In the genomic region with DNA sequence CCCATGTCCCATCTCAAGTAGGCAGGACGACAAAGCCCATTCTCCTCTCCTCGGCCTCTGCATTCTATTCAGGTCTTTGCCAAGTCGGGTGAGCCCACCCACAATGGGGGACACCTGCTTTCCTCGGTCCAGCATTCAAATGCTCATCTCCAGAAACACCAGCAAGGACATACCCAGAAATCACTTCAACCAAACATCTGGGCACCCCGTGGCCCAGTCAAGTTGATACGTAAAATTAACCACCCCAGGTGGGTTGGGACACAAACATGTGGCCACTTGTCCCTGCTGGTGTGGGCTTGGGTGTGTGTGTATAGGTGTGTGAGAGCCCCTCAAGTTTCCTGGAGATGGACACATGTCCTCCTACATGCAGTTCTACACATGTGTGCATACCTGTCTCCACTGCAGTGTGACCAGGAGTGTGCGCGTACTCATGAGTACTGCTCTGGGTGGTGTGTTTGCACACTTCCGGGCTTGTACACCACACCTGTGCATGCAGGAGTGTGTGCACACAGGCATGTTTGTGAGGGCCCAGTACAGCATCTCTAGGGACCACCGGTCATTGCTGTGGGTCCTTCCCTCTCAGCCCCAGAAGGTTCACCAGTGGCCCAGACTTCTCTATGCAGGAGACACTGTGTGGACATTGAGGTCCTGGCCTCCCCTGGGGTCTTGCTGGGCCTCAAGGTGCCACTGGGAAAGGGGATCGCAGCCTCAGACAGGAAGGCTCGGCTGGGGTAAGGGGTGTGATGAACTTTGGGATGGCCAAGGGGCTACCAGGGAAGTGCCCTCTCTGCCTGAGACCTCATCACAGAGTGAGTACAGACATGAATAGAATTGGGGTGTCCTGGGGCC, we compare ENCODE assay signal across 20 cellular contexts. TPM values are rescaled to one million over a fixed set of nuclear protein-coding genes. Genes with fewer than 3 reads are reported as not detected.
DNase-seq lines count a peak whose midpoint lies in the region; ATAC-seq, FAIRE-seq and TF ChIP-seq lines count a peak whose summit lies in the region.
"Had no signal": no experiment of that assay in that cellular context is flagged by ENCODE, and none has a peak within 500 bp of the region (broad histone marks: within the 10 kb centered on the region; RNA-seq: fewer than 3 reads in every experiment).

No MANE protein-coding gene starts in this region.

- ATAC-seq in HepG2 = no peak
- no peak for ATAC-seq in psoas muscle
- ATAC-seq: GM23338, HCT116, PC-3 had no signal

- H3K9me3 ChIP-seq in BLaER1 treated with 17β-estradiol and CSF1 and Interleukin-3, amounts not matched to agents 10 nM and 100 nM (replicated peaks in 1 of 11) = no peaks in the 10 kb centered on the region
- H3K9me3 ChIP-seq in H1 (ENCODE audit: insufficient read depth in 2 of 2, low read depth in 1 of 2, low read length in 1 of 2) (no peaks in the 10 kb centered on the region), HepG2 (ENCODE audit: low read length) (no peaks in the 10 kb centered on the region), psoas muscle (no peaks in the 10 kb centered on the region)
- H3K9me3 ChIP-seq: SJSA1 had no signal

- no peak for TF ChIP-seq EP300 in H1 (IDR thresholded peaks at IDR 0.05; ENCODE audit: borderline replicate concordance in 1 of 2, low read depth in 2 of 2, low read length in 2 of 2)
- no peak for TF ChIP-seq EP300 in HepG2 (IDR thresholded peaks at IDR 0.05; ENCODE audit: low read depth in 2 of 2, low read length in 2 of 2)
- no peak for TF ChIP-seq EP300 in HepG2 (CRISPR knock-in tag; IDR thresholded peaks at IDR 0.05; ENCODE audit: borderline replicate concordance)

- 0 out of 2 replicates have a peak overlapping the region, but pooled peaks have one; percentile 39 for H2AK5ac ChIP-seq in H1 (ENCODE audit: low read depth, low read length)

- no peak overlapping the region for H2BK15ac ChIP-seq in H1 (ENCODE audit: low read length)

- H3K27me3 Mint-ChIP-seq in activated naive CD8-positive, alpha-beta T cell treated with anti-CD3 and anti-CD28 coated beads for 36 hours = peaks cover 2% of the 10 kb centered on the region

- peaks cover 38 to 98% (median 93%) of the 10 kb centered on the region in 10 experiments for H3K4me1 ChIP-seq in BLaER1 treated with 17β-estradiol and CSF1 and Interleukin-3, amounts not matched to agents 10 nM and 100 nM
- peaks cover 0 to 12% (median 4%) of the 10 kb centered on the region in 4 experiments; a peak in 3 of 7 replicates for H3K4me1 ChIP-seq in H1 (replicated peaks in 1 of 4; ENCODE audit: control insufficient read depth in 3 of 4, insufficient read depth in 4 of 4, low read length in 3 of 4)
- peaks cover 57% of the 10 kb centered on the region for H3K4me1 ChIP-seq in HepG2 (ENCODE audit: insufficient read depth, low read length)
- peaks cover 6% of the 10 kb centered on the region for H3K4me1 ChIP-seq in psoas muscle

- no peaks in the 10 kb centered on the region for H3K79me1 ChIP-seq in H1 (ENCODE audit: low read depth, low read length)

- WGBS in H1 (ENCODE audit: extremely low coverage in 1 of 2, insufficient coverage in 1 of 2, insufficient read length in 1 of 2, insufficient replicate concordance in 2 of 2, low coverage in 1 of 2, low lambda C conversion rate in 2 of 2, missing lambda C conversion rate in 1 of 2), 2 experiments = 90% methylated on average over 12 of the region's 12 CpGs; no CpG with 5 or more reads in 1 of the 2 experiments
- WGBS in HepG2 (ENCODE audit: low lambda C conversion rate) = 53% methylated on average over 8 of the region's 12 CpGs
- WGBS in psoas muscle, 3 donors = 96 to 99% (median 98%) methylated on average over 12 of the region's 12 CpGs

- no peak overlapping the region for H4K8ac ChIP-seq in H1 (ENCODE audit: extremely low read depth, insufficient read depth, low read length)

- H3K27ac ChIP-seq in BLaER1 treated with 17β-estradiol and CSF1 and Interleukin-3, amounts not matched to agents 10 nM and 100 nM = peak overlapping the region in 7 of 11 experiments; percentile 7 to 79 (median 59); a peak in 11 of 22 replicates
- no peak overlapping the region for H3K27ac ChIP-seq in H1 (ENCODE audit: low read depth, low read length)
- H3K27ac ChIP-seq in HepG2 (ENCODE audit: extremely low read length, insufficient read depth, low read length) = no peak overlapping the region
- no peak overlapping the region for H3K27ac ChIP-seq in psoas muscle
- H3K27ac ChIP-seq: SJSA1 had no signal

- H2AFZ ChIP-seq in H1 (ENCODE audit: low read length) (no peak overlapping the region), HepG2 (ENCODE audit: low read length) (no peak overlapping the region)
- H2AFZ ChIP-seq: GM23338 had no signal

- POLR2A ChIA-PET in H1 (lab: Charles Lee; ENCODE audit: partially characterized antibody) (no interaction called here), HepG2 (lab: Yijun Ruan, JAX) (no interaction called here)

- TF ChIP-seq RAD21 in H1 (IDR thresholded peaks at IDR 0.05 in 1 of 2, conservative IDR thresholded peaks at IDR 0.05 in 1 of 2; ENCODE audit: low read depth in 2 of 2, low read length in 2 of 2) (no peak), HepG2 (CRISPR knock-in tag; IDR thresholded peaks at IDR 0.05) (no peak)

- H3K9me3 Mint-ChIP-seq in activated naive CD8-positive, alpha-beta T cell treated with anti-CD3 and anti-CD28 coated beads for 36 hours = no peaks in the 10 kb centered on the region
- H3K9me3 Mint-ChIP-seq: CD8-positive, alpha-beta memory T cell; GM23338 had no signal

- H3K27ac Mint-ChIP-seq in activated naive CD8-positive, alpha-beta T cell treated with anti-CD3 and anti-CD28 coated beads for 36 hours = no peak overlapping the region
- H3K27ac Mint-ChIP-seq: GM23338 had no signal

- no peak for TF ChIP-seq CTCF in H1 (IDR thresholded peaks at IDR 0.05; ENCODE audit: control extremely low read depth in 1 of 3, insufficient read depth in 1 of 3, low read depth in 1 of 3, low read length in 3 of 3)
- TF ChIP-seq CTCF in HepG2 (CRISPR knock-in tag; IDR thresholded peaks at IDR 0.05) = no peak
- no peak for TF ChIP-seq CTCF in psoas muscle (IDR thresholded peaks at IDR 0.05)

- TF ChIP-seq POLR2A in H1 (IDR thresholded peaks at IDR 0.05; ENCODE audit: control extremely low read depth in 1 of 2, low read depth in 2 of 2, low read length in 2 of 2) = no peak
- no peak for TF ChIP-seq POLR2A in HepG2 (IDR thresholded peaks at IDR 0.05; ENCODE audit: insufficient read depth in 1 of 2, low read depth in 2 of 2, low read length in 2 of 2)

- no peak overlapping the region for H2BK120ac ChIP-seq in H1 (replicated peaks; ENCODE audit: low read depth, low read length)

- H3K23me2 ChIP-seq in H1 (ENCODE audit: low read depth, low read length) = no peaks in the 10 kb centered on the region

- peak overlapping the region in 6 of 11 experiments; percentile 0 to 66 (median 36); a peak in 8 of 22 replicates for H3K9ac ChIP-seq in BLaER1 treated with 17β-estradiol and CSF1 and Interleukin-3, amounts not matched to agents 10 nM and 100 nM
- H3K9ac ChIP-seq in H1 (replicated peaks in 1 of 4; ENCODE audit: extremely low read depth in 1 of 4, low read depth in 3 of 4, low read length in 3 of 4) (no peak overlapping the region), HepG2 (ENCODE audit: insufficient read depth, low read depth, low read length) (no peak overlapping the region)

- CTCF ChIA-PET in H1 (lab: Charles Lee; ENCODE audit: partially characterized antibody) (interaction anchor here (1.2 to 1.5 kb wide), 3 partner anchors 10 to 31 kb away, joined by 3 to 7 read pairs (median 4); no protein-coding TSS in a partner anchor), HepG2 (lab: Yijun Ruan, JAX; ENCODE audit: low intra/inter-chr PET ratio, low total read pairs) (no interaction called here)

- no peak overlapping the region for H2BK20ac ChIP-seq in H1 (ENCODE audit: low read length)

- H3K14ac ChIP-seq in H1 (ENCODE audit: insufficient read length) = no peak overlapping the region

- H2BK5ac ChIP-seq in H1 (ENCODE audit: low read depth, low read length) = no peak overlapping the region

- no peaks in the 10 kb centered on the region for H3K36me3 Mint-ChIP-seq in activated naive CD8-positive, alpha-beta T cell treated with anti-CD3 and anti-CD28 coated beads for 36 hours
- H3K36me3 Mint-ChIP-seq: CD8-positive, alpha-beta memory T cell had no signal

- peaks cover 0 to 19% (median 0%) of the 10 kb centered on the region in 11 experiments; a peak in 4 of 22 replicates for H3K27me3 ChIP-seq in BLaER1 treated with 17β-estradiol and CSF1 and Interleukin-3, amounts not matched to agents 10 nM and 100 nM
- H3K27me3 ChIP-seq in H1 (replicated peaks in 1 of 4; ENCODE audit: control insufficient read depth in 3 of 4, extremely low read depth in 1 of 4, insufficient read depth in 3 of 4, low read length in 3 of 4) (no peaks in the 10 kb centered on the region), HepG2 (ENCODE audit: control insufficient read depth in 1 of 2, insufficient read depth in 2 of 2, low read length in 2 of 2) (peaks cover 14 to 88% of the 10 kb centered on the region in 2 experiments), psoas muscle (ENCODE audit: insufficient read depth in 3 of 3, low read length in 2 of 3) (no peaks in the 10 kb centered on the region)
- H3K27me3 ChIP-seq: SJSA1 had no signal

- H4K20me1 ChIP-seq in BLaER1 treated with 17β-estradiol and CSF1 and Interleukin-3, amounts not matched to agents 10 nM and 100 nM = no peaks in the 10 kb centered on the region
- H4K20me1 ChIP-seq in H1 (replicated peaks in 1 of 2; ENCODE audit: control insufficient read depth in 1 of 2, insufficient read depth in 2 of 2, low read length in 2 of 2) (no peaks in the 10 kb centered on the region), HepG2 (ENCODE audit: insufficient read depth, low read length) (no peaks in the 10 kb centered on the region)

- H3K79me2 ChIP-seq in H1 (ENCODE audit: control insufficient read depth in 1 of 2, insufficient read depth in 2 of 2, low read length in 2 of 2) (no peaks in the 10 kb centered on the region), HepG2 (ENCODE audit: insufficient read depth, low read length) (no peaks in the 10 kb centered on the region)

- no peak overlapping the region for H4K91ac ChIP-seq in H1 (replicated peaks; ENCODE audit: insufficient read length, low read length)

- no peak overlapping the region for H3K18ac ChIP-seq in H1 (ENCODE audit: extremely low read depth, low read length)

- FAIRE-seq in H1 (lab: Jason Lieb, UNC) (no peak), HepG2 (lab: Jason Lieb, UNC) (no peak)
- FAIRE-seq: A204.1, GM12891 had no signal

- H3K4ac ChIP-seq in H1 (replicated peaks; ENCODE audit: insufficient read length, low read depth, low read length) = no peak overlapping the region

- no peak overlapping the region for H3K56ac ChIP-seq in H1 (replicated peaks; ENCODE audit: insufficient read length, low read depth, low read length)

- no peak overlapping the region for H2BK12ac ChIP-seq in H1 (ENCODE audit: low read depth, low read length)

- H3K4me1 Mint-ChIP-seq in activated naive CD8-positive, alpha-beta T cell treated with anti-CD3 and anti-CD28 coated beads for 36 hours = no peaks in the 10 kb centered on the region

- intact Hi-C loops in HepG2 (cut with micrococcal nuclease; ENCODE audit: unreplicated experiment) (no loop called here), psoas muscle (cut with DNase I) (no loop called here)

- peak overlapping the region; percentile 5 to 98 (median 90); a peak in 20 of 22 replicates for H3K4me2 ChIP-seq in BLaER1 treated with 17β-estradiol and CSF1 and Interleukin-3, amounts not matched to agents 10 nM and 100 nM
- H3K4me2 ChIP-seq in H1 (ENCODE audit: insufficient read depth in 1 of 2, low read depth in 2 of 2, low read length in 2 of 2) = no peak overlapping the region
- H3K4me2 ChIP-seq in HepG2 (ENCODE audit: low read depth, low read length) = no peak overlapping the region
- H3K4me2 ChIP-seq: GM23338 had no signal

- no peak overlapping the region for H3K23ac ChIP-seq in H1 (ENCODE audit: insufficient read length)

- no peak overlapping the region for H3K4me3 Mint-ChIP-seq in activated naive CD8-positive, alpha-beta T cell treated with anti-CD3 and anti-CD28 coated beads for 36 hours
- H3K4me3 Mint-ChIP-seq: CD8-positive, alpha-beta memory T cell; GM23338 had no signal

- in situ Hi-C loops in HepG2 (cut with HindIII; ENCODE audit: extremely low pct_ligation_motif_present, low pct_unique_long_range_greater_than_20kb) = no loop called here
- in situ Hi-C loops in ACHN (cut with HindIII; ENCODE audit: low pct_ligation_motif_present, low pct_unique_long_range_greater_than_20kb, low sequenced_read_pairs) = no loop called here

- no peak overlapping the region for H3K4me3 ChIP-seq in BLaER1 treated with 17β-estradiol and CSF1 and Interleukin-3, amounts not matched to agents 10 nM and 100 nM
- H3K4me3 ChIP-seq in H1 (ENCODE audit: extremely low read depth in 1 of 4, insufficient read depth in 2 of 4, low read depth in 3 of 4, low read length in 4 of 4) (no peak overlapping the region), HepG2 (replicated peaks in 1 of 3; ENCODE audit: insufficient read depth in 1 of 3, low read depth in 2 of 3, low read length in 3 of 3) (no peak overlapping the region), psoas muscle (no peak overlapping the region)
- H3K4me3 ChIP-seq: GM23338, SJSA1 had no signal

- DNase-seq in H1 (ENCODE audit: low read depth in 1 of 2, low spot score in 2 of 2) (no peak), HepG2 (ENCODE audit: low spot score) (no peak), psoas muscle (peak; percentile 4 to 28), HuH-7 (ENCODE audit: low spot score) (no peak), NCI-H526 treated with DMSO at 0.1 percent for 48 hours (lab: John Stamatoyannopoulos, UW) (no peak), ACHN (no peak)
- no peak for DNase-seq in activated naive CD8-positive, alpha-beta T cell treated with anti-CD3 and anti-CD28 coated beads for 36 hours
- DNase-seq: CD8-positive, alpha-beta memory T cell; KBM-7; NCI-H1105; NCI-H1694; NCI-H2081 treated with DMSO at 0.1 percent for 48 hours; NCI-H510A treated with DMSO at 0.1 percent for 48 hours; PC-3 had no signal

- BruUV-seq in HepG2 (replicated peaks; lab: Mats Ljungman, UMichigan) = no TSS peak

- no peaks in the 10 kb centered on the region for H3K36me3 ChIP-seq in BLaER1 treated with 17β-estradiol and CSF1 and Interleukin-3, amounts not matched to agents 10 nM and 100 nM
- H3K36me3 ChIP-seq in H1 (ENCODE audit: control insufficient read depth in 2 of 4, insufficient read depth in 4 of 4, low read length in 3 of 4) (no peaks in the 10 kb centered on the region), HepG2 (replicated peaks in 1 of 2; ENCODE audit: control insufficient read depth in 1 of 2, insufficient read depth in 2 of 2, low read length in 2 of 2) (no peaks in the 10 kb centered on the region), psoas muscle (ENCODE audit: insufficient read depth in 1 of 2, low read depth in 1 of 2) (no peaks in the 10 kb centered on the region)
- H3K36me3 ChIP-seq: SJSA1 had no signal

- no peak overlapping the region for H4K5ac ChIP-seq in H1 (ENCODE audit: insufficient read length, low read depth, low read length)

RNA-seq across cellular contexts. Expression of a gene that starts 35.4 kb away (rescaled TPM):
- total RNA-seq in H1 (2021; fragmentation: NEBNext Ultra II Directional; extraction: Animal tissue kit (Norgen Biotek cat#: 25700)) = 28.1 and 29.4 TPM in 2 replicates
- polyA plus RNA-seq in H1 (2011; rRNA removed) (9.8 and 21.0 TPM in 2 replicates), HepG2 (2011; rRNA removed) (18.9 and 23.8 TPM in 2 replicates), psoas muscle (100 to 1,000 TPM in 1 of 3 donors, 10 to 100 TPM in 2; 37.7 to 156 (median 76.4) TPM)
- polyA plus RNA-seq in H1 (2011; cell fraction: cytosol; rRNA removed) = 14.3 TPM
- 27.1 TPM for polyA plus RNA-seq in H1 (2011; cell fraction: nucleus; rRNA removed)
- 14.2 to 23.4 TPM (median 21.5 TPM) in 4 replicates for polyA plus RNA-seq in H1 (2012, experiment 1 of 2)
- polyA plus RNA-seq in H1 (2012, experiment 2 of 2) = 17.1 TPM
- polyA plus RNA-seq in H1 (2013, experiment 1 of 2) = 14.4 TPM
- polyA plus RNA-seq in H1 (2013, experiment 2 of 2) = 14.7 TPM
- polyA minus RNA-seq in H1 (2011; rRNA and poly(A)+ RNA removed) = 9.7 and 12.2 TPM in 2 replicates
- 14.5 TPM for polyA minus RNA-seq in H1 (2011; cell fraction: cytosol; rRNA and poly(A)+ RNA removed)
- polyA minus RNA-seq in H1 (2011; cell fraction: nucleus; rRNA and poly(A)+ RNA removed) = 13.4 TPM
- total RNA-seq in HepG2 (2016; rRNA removed; fragmentation: Illumina TruSeq; extraction: Trizol) (19.2 and 29.2 TPM in 2 replicates), psoas muscle (100 to 1,000 TPM in 3 of 4 donors, 10 to 100 TPM in 1; 84.3 to 192 (median 147) TPM)
- 24.1 and 24.5 TPM in 2 replicates for total RNA-seq in HepG2 (2016; cell fraction: cytosol; rRNA removed; fragmentation: Illumina TruSeq; extraction: Trizol; ENCODE audit: low read depth)
- 16.2 and 29.2 TPM in 2 replicates for total RNA-seq in HepG2 (2016; cell fraction: insoluble cytoplasmic fraction; rRNA removed; fragmentation: Illumina TruSeq; extraction: Trizol)
- total RNA-seq in HepG2 (2016; cell fraction: membrane; rRNA removed; fragmentation: Illumina TruSeq; extraction: Trizol) = 50.6 and 51.0 TPM in 2 replicates
- 14.5 and 14.9 TPM in 2 replicates for total RNA-seq in HepG2 (2016; cell fraction: nucleus; rRNA removed; fragmentation: Illumina TruSeq; extraction: Trizol)
- 20.3 and 28.6 TPM in 2 replicates for polyA plus RNA-seq in HepG2 (2011; cell fraction: cytosol; rRNA removed)
- polyA plus RNA-seq in HepG2 (2011; cell fraction: nucleus; rRNA removed) = 25.5 and 28.6 TPM in 2 replicates
- polyA plus RNA-seq in HepG2 (2012) = 42.6 and 48.4 TPM in 2 replicates
- polyA plus RNA-seq in HepG2 (2016; cell fraction: cytosol; fragmentation: Illumina TruSeq; extraction: Trizol; ENCODE audit: low read depth) = 68.3 and 74.3 TPM in 2 replicates
- polyA plus RNA-seq in HepG2 (2016; cell fraction: insoluble cytoplasmic fraction; fragmentation: Illumina TruSeq; extraction: Trizol; ENCODE audit: low read depth) = 28.2 and 39.1 TPM in 2 replicates
- polyA plus RNA-seq in HepG2 (2016; cell fraction: membrane; fragmentation: Illumina TruSeq; extraction: Trizol; ENCODE audit: low read depth) = 81.0 and 95.6 TPM in 2 replicates
- polyA plus RNA-seq in HepG2 (2016; cell fraction: nucleus; fragmentation: Illumina TruSeq; extraction: Trizol; ENCODE audit: insufficient read depth, low read depth) = 27.8 and 30.7 TPM in 2 replicates
- 26.4 and 69.1 TPM in 2 replicates for polyA minus RNA-seq in HepG2 (2011; rRNA and poly(A)+ RNA removed; ENCODE audit: low replicate concordance)
- polyA minus RNA-seq in HepG2 (2011; cell fraction: cytosol; rRNA and poly(A)+ RNA removed) = 27.2 and 30.5 TPM in 2 replicates
- polyA minus RNA-seq in HepG2 (2011; cell fraction: nucleus; rRNA and poly(A)+ RNA removed) = 13.6 and 15.8 TPM in 2 replicates
- 10 to 100 TPM; 11.0 to 11.4 TPM for total RNA-seq in activated naive CD8-positive, alpha-beta T cell treated with anti-CD3 and anti-CD28 coated beads for 36 hours

Comparison
In these comparisons a context has a peak if more than half of its experiments do, and no peak if none do; other contexts are left out.
1. H3K27ac ChIP-seq: peak in BLaER1 treated with 17β-estradiol and CSF1 and Interleukin-3, amounts not matched to agents 10 nM and 100 nM (7 of 11); none in H1 (single experiment), HepG2 (single experiment) and psoas muscle (single experiment).
2. H3K4me2 ChIP-seq: peak in BLaER1 treated with 17β-estradiol and CSF1 and Interleukin-3, amounts not matched to agents 10 nM and 100 nM (11 of 11); none in H1 (0 of 2) and HepG2 (single experiment).
3. H3K9ac ChIP-seq: peak in BLaER1 treated with 17β-estradiol and CSF1 and Interleukin-3, amounts not matched to agents 10 nM and 100 nM (6 of 11); none in H1 (0 of 4) and HepG2 (single experiment).
4. DNase-seq: peak in psoas muscle (2 of 2); none in H1 (0 of 2), HepG2 (single experiment), HuH-7 (single experiment), NCI-H526 treated with DMSO at 0.1 percent for 48 hours (single experiment), ACHN (single experiment) and activated naive CD8-positive, alpha-beta T cell treated with anti-CD3 and anti-CD28 coated beads for 36 hours (single experiment).